Comparison of ENCODE assay signal across 19 cellular contexts in the genomic region with DNA sequence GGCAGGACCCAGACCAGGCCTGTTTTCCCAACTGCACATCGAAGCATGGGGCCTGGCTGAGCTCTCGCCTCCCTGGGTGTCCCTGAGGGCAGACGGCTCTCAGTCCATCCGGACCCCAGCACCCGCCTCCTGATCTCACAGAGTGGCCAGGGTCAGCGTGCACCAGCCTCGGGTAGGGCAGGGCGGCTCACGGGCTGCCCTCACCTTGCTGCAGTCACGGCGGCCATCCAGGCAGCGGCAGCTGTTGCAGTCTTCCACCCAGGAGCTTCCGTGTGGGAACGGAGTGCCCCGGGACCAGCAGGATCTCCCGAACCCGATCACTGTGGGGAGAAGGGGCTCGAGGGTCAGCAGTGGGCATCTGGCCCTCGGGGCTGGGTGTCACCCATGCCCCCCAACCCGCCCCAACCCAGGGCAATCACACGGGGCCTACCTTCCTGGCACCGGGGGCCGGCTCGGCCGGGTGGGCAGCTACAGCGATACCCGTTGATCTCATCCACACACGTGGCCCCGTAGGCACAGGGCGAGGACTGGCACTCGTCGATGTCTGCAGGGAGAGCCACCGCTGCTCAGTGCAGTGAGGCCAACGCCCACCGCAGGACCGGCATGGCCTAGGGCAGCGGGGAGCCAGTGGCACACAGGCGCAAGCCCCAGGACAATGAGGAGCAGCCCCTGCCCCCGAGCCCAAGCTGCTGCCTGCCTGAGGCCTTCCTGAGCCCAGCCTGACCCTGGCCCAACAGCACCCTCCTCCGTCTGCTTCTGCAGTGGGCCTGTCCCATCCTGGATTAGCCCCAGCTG. TPM values are rescaled to one million over a fixed set of nuclear protein-coding genes. Genes with fewer than 3 reads are reported as not detected.
DNase-seq lines count a peak whose midpoint lies in the region; ATAC-seq, FAIRE-seq and TF ChIP-seq lines count a peak whose summit lies in the region.
"Had no signal": no experiment of that assay in that cellular context is flagged by ENCODE, and none has a peak within 500 bp of the region (broad histone marks: within the 10 kb centered on the region; RNA-seq: fewer than 3 reads in every experiment).

No MANE protein-coding gene starts in this region.

- no peak overlapping the region for H2BK5ac ChIP-seq in neuronal stem cell (ENCODE audit: low read length)

- peak overlapping the region; percentile 71 for H3K18ac ChIP-seq in neuronal stem cell (ENCODE audit: low read length)

- H3K27ac ChIP-seq in heart left ventricle (no peak overlapping the region), neuronal stem cell (replicated peaks; ENCODE audit: low read length) (no peak overlapping the region)
- H3K27ac ChIP-seq: foreskin keratinocyte, upper lobe of left lung had no signal

- no peak overlapping the region for H2BK15ac ChIP-seq in neuronal stem cell (ENCODE audit: low read length)

- H3K23ac ChIP-seq in neuronal stem cell (ENCODE audit: low read depth, low read length, poor library complexity): peak overlapping the region; percentile 91

- H3K4ac ChIP-seq in neuronal stem cell (ENCODE audit: low read length): no peak overlapping the region

- peaks cover 8% of the 10 kb centered on the region for H3K79me1 ChIP-seq in neuronal stem cell (ENCODE audit: low read depth, low read length)

- whole genome bisulfite sequencing in heart left ventricle, 4 donors: 88 to 94% (median 92%) methylated on average over 19 to 40 of the region's 40 CpGs
- no CpG with 5 or more reads among the region's 40 CpGs for WGBS in neuronal stem cell (ENCODE audit: extremely low coverage in 2 of 2, insufficient read length in 2 of 2, insufficient replicate concordance in 1 of 2), 2 donors

- H3K4me2 ChIP-seq in neuronal stem cell (ENCODE audit: insufficient read depth, low read length, poor library complexity, severe bottlenecking): no peak overlapping the region

- no peak for TF ChIP-seq POLR2A in GM12892 (IDR thresholded peaks at IDR 0.05; ENCODE audit: low read depth, low read length)
- no peak for TF ChIP-seq POLR2A in heart left ventricle (IDR thresholded peaks at IDR 0.05)

- H3K4me3 ChIP-seq in heart left ventricle (no peak overlapping the region), neuronal stem cell (ENCODE audit: low read length in 2 of 2) (peak overlapping the region in 1 of 2 donors; percentile 58)
- H3K4me3 ChIP-seq: HAP-1, upper lobe of left lung had no signal

- H2BK12ac ChIP-seq in neuronal stem cell (ENCODE audit: low read length): peak overlapping the region; percentile 41

- H2BK120ac ChIP-seq in neuronal stem cell (ENCODE audit: low read depth, low read length): no peak overlapping the region

- no peak for ATAC-seq in activated CD4-positive, CD25-positive, alpha-beta regulatory T cell treated with anti-CD3 and anti-CD28 coated beads, Interleukin-2, amount 50 U/mL, for 24 hours
- ATAC-seq in heart left ventricle (no peak), esophagus mucosa (no peak)
- ATAC-seq: foreskin keratinocyte had no signal

- H3K27me3 ChIP-seq in heart left ventricle: no peaks in the 10 kb centered on the region
- H3K27me3 ChIP-seq in neuronal stem cell (ENCODE audit: control insufficient read depth in 3 of 3, insufficient read depth in 3 of 3, low read depth in 1 of 3, low read length in 3 of 3): no peaks in the 10 kb centered on the region
- H3K27me3 ChIP-seq: foreskin keratinocyte, upper lobe of left lung had no signal

- H3K36me3 ChIP-seq in heart left ventricle (peaks cover 0 to 89% (median 8%) of the 10 kb centered on the region in 9 donors), neuronal stem cell (replicated peaks in 1 of 2; ENCODE audit: control insufficient read depth in 2 of 2, insufficient read depth in 2 of 2, low read length in 2 of 2) (no peaks in the 10 kb centered on the region)

- H3K14ac ChIP-seq in neuronal stem cell (ENCODE audit: low read length): peak overlapping the region; percentile 71

- H2AK5ac ChIP-seq in neuronal stem cell (ENCODE audit: low read depth, low read length): peak overlapping the region; percentile 81

- intact Hi-C loops in heart left ventricle (cut with DNase I): no loop called here

- H3K9me3 ChIP-seq in heart left ventricle (no peaks in the 10 kb centered on the region), neuronal stem cell (replicated peaks in 1 of 2; ENCODE audit: control insufficient read depth in 2 of 2, insufficient read depth in 1 of 2, low read depth in 1 of 2, low read length in 2 of 2) (peaks cover 0 to 2% of the 10 kb centered on the region in 2 donors)
- H3K9me3 ChIP-seq: HAP-1, upper lobe of left lung had no signal

- no peak overlapping the region for H2AFZ ChIP-seq in neuronal stem cell (ENCODE audit: low read length)

- peak overlapping the region; percentile 21 for H3K9ac ChIP-seq in neuronal stem cell (ENCODE audit: low read depth, low read length, poor library complexity)

- H3K4me1 ChIP-seq in heart left ventricle: peaks cover 0 to 1% (median 0%) of the 10 kb centered on the region in 12 donors
- no peaks in the 10 kb centered on the region for H3K4me1 ChIP-seq in neuronal stem cell (ENCODE audit: control insufficient read depth in 2 of 2, insufficient read depth in 1 of 2, low read depth in 1 of 2, low read length in 2 of 2)
- H3K4me1 ChIP-seq: foreskin keratinocyte, HAP-1, upper lobe of left lung had no signal

- DNase-seq in activated CD4-positive, CD25-positive, alpha-beta regulatory T cell treated with anti-CD3 and anti-CD28 coated beads, Interleukin-2, amount 50 U/mL, for 72 hours: peak; percentile 25
- peak; percentile 23 for DNase-seq in GM12892 (ENCODE audit: insufficient read length)
- DNase-seq in heart left ventricle: peak in 3 of 5 donors; percentile 14 to 62 (median 22)
- DNase-seq in neuronal stem cell (ENCODE audit: low spot score): no peak
- no peak for DNase-seq in NCI-H82 treated with DMSO at 0.1 percent for 48 hours (lab: John Stamatoyannopoulos, UW; ENCODE audit: unreplicated experiment)
- no peak for DNase-seq in NAMALWA (ENCODE audit: low spot score)
- DNase-seq: activated B cell treated with CpG ODN at 0.5 μM for 24 hours; activated CD4-positive, alpha-beta memory T cell treated with anti-CD3 and anti-CD28 coated beads, Interleukin-2, amount 10 ng/mL, durations not matched to agents 7 days and 5 days; activated gamma-delta T cell; effector CD8-positive, alpha-beta T cell; foreskin keratinocyte; GDM1; Kasumi-1; MV-4-11; NCI-H2171 treated with DMSO at 0.1 percent for 48 hours had no signal

- no peak for TF ChIP-seq CTCF in heart left ventricle (IDR thresholded peaks at IDR 0.05)

- H4K91ac ChIP-seq in neuronal stem cell (ENCODE audit: low read depth, low read length, poor library complexity): no peak overlapping the region

- no peak for FAIRE-seq in GM12892 (lab: Jason Lieb, UNC)

- H4K8ac ChIP-seq in neuronal stem cell (ENCODE audit: low read depth, low read length): no peak overlapping the region

RNA-seq across cellular contexts. Expression of a gene that starts 22.2 kb away (rescaled TPM):
- polyA plus RNA-seq in GM12892 (2012; ENCODE audit: missing spikeins): not detected
- total RNA-seq in heart left ventricle (10 to 100 TPM; 20.4 to 62.4 (median 28.6) TPM), esophagus mucosa (18.9 TPM)
- polyA plus RNA-seq in heart left ventricle: 10 to 100 TPM; 19.1 to 25.2 TPM
- polyA plus RNA-seq in neuronal stem cell (2013, experiment 1 of 2): 5.2 TPM
- polyA plus RNA-seq in neuronal stem cell (2013, experiment 2 of 2): 4.9 TPM

RNA-seq across cellular contexts. Expression of a gene that starts 34.7 kb away (rescaled TPM):
- 2.9 TPM for polyA plus RNA-seq in GM12892 (2012; ENCODE audit: missing spikeins)
- 10 to 100 TPM; 16.7 to 48.9 (median 23.8) TPM for total RNA-seq in heart left ventricle
- 10 to 100 TPM; 14.3 to 29.6 TPM for polyA plus RNA-seq in heart left ventricle
- polyA plus RNA-seq in neuronal stem cell (2013, experiment 1 of 2): 21.6 TPM
- 21.9 TPM for polyA plus RNA-seq in neuronal stem cell (2013, experiment 2 of 2)
- 14.7 TPM for total RNA-seq in esophagus mucosa

Comparison
In these comparisons a context has a peak if more than half of its experiments do, and no peak if none do; other contexts are left out.
1. DNase-seq: peak in activated CD4-positive, CD25-positive, alpha-beta regulatory T cell treated with anti-CD3 and anti-CD28 coated beads, Interleukin-2, amount 50 U/mL, for 72 hours (single experiment), GM12892 (single experiment) and heart left ventricle (3 of 5); none in neuronal stem cell (single experiment), NCI-H82 treated with DMSO at 0.1 percent for 48 hours (single experiment) and NAMALWA (single experiment).